Comparison of ENCODE assay signal across 1 cellular context in genomic region chr2:27717070-27717453, GRCh38.
TF ChIP-seq lines count a peak whose summit lies in the region.

No MANE protein-coding gene starts in this region.

TF ChIP-seq in A549, 52 proteins besides CTCF, POLR2A, EP300 and RAD21 (continued from another document):
- TF ChIP-seq PBX3 (IDR thresholded peaks at IDR 0.05) (no peak), KDM5A (IDR thresholded peaks at IDR 0.05) (no peak), HES2 (IDR thresholded peaks at IDR 0.05) (no peak), BCL3 (IDR thresholded peaks at IDR 0.05) (no peak), MYC (IDR thresholded peaks at IDR 0.05; ENCODE audit: borderline replicate concordance, low read length) (no peak), ESRRA (IDR thresholded peaks at IDR 0.05; ENCODE audit: borderline replicate concordance, low read length) (no peak)
